In the genomic region with DNA sequence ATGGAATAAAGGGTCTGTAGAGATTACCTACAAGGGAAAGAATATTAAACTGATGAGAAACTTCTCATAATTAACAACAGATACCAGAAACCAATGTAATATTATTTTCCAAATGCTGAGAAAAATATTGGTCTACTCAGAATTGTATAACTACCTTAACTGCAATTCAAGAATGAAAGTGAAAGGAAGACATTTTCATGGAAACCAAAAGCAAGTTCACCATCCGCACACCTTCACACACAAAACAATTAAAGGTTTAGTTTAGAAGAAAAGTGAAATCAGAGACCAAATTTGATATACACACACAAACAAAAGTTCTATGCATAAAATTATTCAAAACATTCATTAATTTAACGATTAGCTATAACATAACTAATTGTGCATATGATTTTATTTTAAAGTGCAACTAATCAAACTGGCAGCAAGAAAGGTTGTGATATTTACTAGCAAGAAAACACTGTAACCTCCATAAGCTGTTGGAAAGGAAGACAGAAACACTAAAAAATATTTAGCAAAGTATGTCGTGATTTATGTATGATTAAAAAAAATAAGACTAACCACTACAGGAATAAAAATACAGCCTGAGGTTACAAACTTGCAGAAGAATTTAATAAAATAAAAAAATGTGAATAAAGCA, we compare ENCODE assay signal across 14 cellular contexts.
DNase-seq lines count a peak whose midpoint lies in the region; ATAC-seq and FAIRE-seq lines count a peak whose summit lies in the region.
"Had no signal": no experiment of that assay in that cellular context is flagged by ENCODE, and none has a peak within 500 bp of the region (broad histone marks: within the 10 kb centered on the region; RNA-seq: fewer than 3 reads in every experiment).

No MANE protein-coding gene starts in this region.

- H3K4me1 Mint-ChIP-seq in activated CD4-positive, alpha-beta T cell treated with anti-CD3 and anti-CD28 coated beads, Interleukin-2, amount 10 ng/mL, durations not matched to agents 24 days and 14 days, result peaks cover 8% of the 10 kb centered on the region

- no peak for DNase-seq in activated CD4-positive, alpha-beta T cell treated with anti-CD3 and anti-CD28 coated beads, Interleukin-2, amount 10 ng/mL, durations not matched to agents 24 days and 14 days
- no peak for DNase-seq in activated CD4-positive, alpha-beta T cell treated with anti-CD3 and anti-CD28 coated beads, Interleukin-2, amount 50 U/mL, for 48 hours
- no peak for DNase-seq in NCI-H2107 (lab: John Stamatoyannopoulos, UW)
- DNase-seq in KBM-7, result no peak
- DNase-seq in islet precursor cell, result no peak
- DNase-seq: activated gamma-delta T cell treated with Interleukin-2 at 50 U/mL for 16 hours; effector memory CD4-positive, alpha-beta T cell; H7; NCI-H524; posterior cingulate gyrus; uterus had no signal

- H3K4me3 Mint-ChIP-seq in activated CD4-positive, alpha-beta T cell treated with anti-CD3 and anti-CD28 coated beads, Interleukin-2, amount 10 ng/mL, durations not matched to agents 24 days and 14 days, result peak overlapping the region; percentile 53

- H3K36me3 Mint-ChIP-seq in activated CD4-positive, alpha-beta T cell treated with anti-CD3 and anti-CD28 coated beads, Interleukin-2, amount 10 ng/mL, durations not matched to agents 24 days and 14 days (ENCODE audit: low read depth), result no peaks in the 10 kb centered on the region

- in situ Hi-C loops in KBM-7 (cut with MboI; ENCODE audit: low pct_unique_long_range_greater_than_20kb, low sequenced_read_pairs), result no loop called here

- peak; percentile 41 for FAIRE-seq in endometrium (lab: Jason Lieb, UNC)

- ATAC-seq in GM19395 (IDR thresholded peaks at IDR 0.05; ENCODE audit: unreplicated experiment) (peak; percentile 69), HG03378 (IDR thresholded peaks at IDR 0.05; ENCODE audit: unreplicated experiment) (peak; percentile 59)

- H3K27ac Mint-ChIP-seq in activated CD4-positive, alpha-beta T cell treated with anti-CD3 and anti-CD28 coated beads, Interleukin-2, amount 10 ng/mL, durations not matched to agents 24 days and 14 days, result no peak overlapping the region

- intact Hi-C loops in activated CD4-positive, alpha-beta T cell treated with anti-CD3 and anti-CD28 coated beads, Interleukin-2, amount 10 ng/mL, durations not matched to agents 24 days and 14 days (cut with micrococcal nuclease), result no loop called here

- H3K27me3 Mint-ChIP-seq in activated CD4-positive, alpha-beta T cell treated with anti-CD3 and anti-CD28 coated beads, Interleukin-2, amount 10 ng/mL, durations not matched to agents 24 days and 14 days, result peaks cover 3% of the 10 kb centered on the region

- no peaks in the 10 kb centered on the region for H3K9me3 Mint-ChIP-seq in activated CD4-positive, alpha-beta T cell treated with anti-CD3 and anti-CD28 coated beads, Interleukin-2, amount 10 ng/mL, durations not matched to agents 24 days and 14 days
